1 cellular context compared by ENCODE assay signal in the genomic region with DNA sequence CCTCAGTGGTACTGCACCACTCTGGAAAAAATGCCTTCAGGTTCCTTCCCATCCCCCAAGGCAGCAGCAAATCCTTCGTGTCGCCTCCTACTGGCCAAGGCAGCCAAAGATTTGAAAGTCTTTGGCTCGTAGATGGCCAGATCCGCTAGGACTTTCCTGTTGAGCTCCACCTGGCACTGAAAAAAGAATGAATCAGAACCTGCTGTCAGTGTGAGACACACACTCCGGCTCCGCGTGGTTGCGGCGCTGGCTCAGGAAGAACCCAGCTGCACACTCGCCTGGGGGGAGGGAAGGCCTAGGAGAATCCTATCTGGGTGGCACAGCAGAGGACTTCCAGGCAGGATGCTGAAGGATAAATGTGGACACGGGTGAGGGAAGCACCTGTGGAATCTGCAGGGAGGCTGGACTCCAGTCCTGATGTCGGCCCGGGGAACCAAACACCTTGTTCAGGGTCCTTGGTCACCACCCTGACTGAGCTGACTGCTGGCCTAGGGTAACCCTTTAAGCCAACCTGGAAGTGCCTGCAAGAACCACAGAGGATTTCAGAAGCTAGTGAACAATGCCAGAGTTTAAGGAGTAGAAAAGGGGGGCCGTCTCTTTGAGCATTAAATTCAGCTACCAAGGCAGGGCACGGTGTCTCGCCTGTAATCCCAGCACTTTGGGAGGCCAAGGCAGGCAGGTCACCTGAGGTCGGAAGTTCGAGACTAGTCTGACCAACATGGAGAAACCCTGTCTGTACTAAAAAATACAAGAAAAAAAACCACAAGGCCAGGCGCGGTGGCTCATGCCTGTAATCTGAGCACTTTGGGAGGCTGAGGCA.
TF ChIP-seq lines count a peak whose summit lies in the region.

No MANE protein-coding gene starts in this region.

TF ChIP-seq in HepG2, 621 proteins besides CTCF, POLR2A, EP300 and RAD21 (continues in another document):
- TF ChIP-seq POLR2G (IDR thresholded peaks at IDR 0.05; ENCODE audit: low read depth, low read length) (peak; percentile 42; the same call in 1 of the 2 replicates), CSRNP2 (CRISPR knock-in tag; conservative IDR thresholded peaks at IDR 0.05; ENCODE audit: low read depth) (no peak), CEBPB (IDR thresholded peaks at IDR 0.05; ENCODE audit: borderline replicate concordance, low read depth, low read length) (no peak), MEIS1 (CRISPR knock-in tag; IDR thresholded peaks at IDR 0.05; ENCODE audit: borderline replicate concordance) (no peak), ZSCAN9 (CRISPR knock-in tag; IDR thresholded peaks at IDR 0.05; ENCODE audit: borderline replicate concordance) (no peak), ELF3 (CRISPR knock-in tag; IDR thresholded peaks at IDR 0.05) (0 out of 2 replicates have a peak, but pooled peaks have one; percentile 28), BORCS8-MEF2B (CRISPR knock-in tag; IDR thresholded peaks at IDR 0.05) (peak; percentile 27; the same call in 1 of the 2 replicates), ZNF383 (CRISPR knock-in tag; IDR thresholded peaks at IDR 0.05; ENCODE audit: borderline replicate concordance) (no peak), ZNF747 (CRISPR knock-in tag; IDR thresholded peaks at IDR 0.05; ENCODE audit: borderline replicate concordance) (0 out of 2 replicates have a peak, but pooled peaks have one; percentile 24), NONO (IDR thresholded peaks at IDR 0.05) (no peak), NONO (CRISPR knock-in tag; conservative IDR thresholded peaks at IDR 0.05) (0 out of 2 replicates have a peak, but pooled peaks have one; percentile 36), RBM39 (IDR thresholded peaks at IDR 0.05; ENCODE audit: low read depth, low read length, poor library complexity, severe bottlenecking) (no peak), ZNF496 (CRISPR knock-in tag; IDR thresholded peaks at IDR 0.05; ENCODE audit: insufficient replicate concordance) (no peak), ZNF589 (CRISPR knock-in tag; conservative IDR thresholded peaks at IDR 0.05) (no peak), U2AF2 (IDR thresholded peaks at IDR 0.05; ENCODE audit: low read depth, low read length) (no peak), PRPF4 (IDR thresholded peaks at IDR 0.05; ENCODE audit: low read depth, low read length, poor library complexity, severe bottlenecking) (peak; percentile 42), SNAI1 (CRISPR knock-in tag; IDR thresholded peaks at IDR 0.05; ENCODE audit: borderline replicate concordance) (no peak), SOX6 (IDR thresholded peaks at IDR 0.05) (no peak), SOX6 (CRISPR knock-in tag; IDR thresholded peaks at IDR 0.05) (0 out of 2 replicates have a peak, but pooled peaks have one; percentile 20), ZFX (CRISPR knock-in tag; IDR thresholded peaks at IDR 0.05; ENCODE audit: low read depth) (no peak; the same call in 1 of the 2 replicates), ZNF7 (CRISPR knock-in tag; IDR thresholded peaks at IDR 0.05) (no peak), MLLT10 (CRISPR knock-in tag; IDR thresholded peaks at IDR 0.05) (no peak), CREM (IDR thresholded peaks at IDR 0.05) (no peak), CREM (CRISPR knock-in tag; IDR thresholded peaks at IDR 0.05) (no peak), HIC2 (CRISPR knock-in tag; IDR thresholded peaks at IDR 0.05; ENCODE audit: low read depth) (no peak), KDM2A (CRISPR knock-in tag; IDR thresholded peaks at IDR 0.05; ENCODE audit: borderline replicate concordance, low read depth) (peak; percentile 43; the same call in 1 of the 2 replicates), ZNF124 (CRISPR knock-in tag; IDR thresholded peaks at IDR 0.05) (0 out of 2 replicates have a peak, but pooled peaks have one; percentile 44), ZNF136 (CRISPR knock-in tag; IDR thresholded peaks at IDR 0.05; ENCODE audit: low read depth) (no peak), ZNF138 (CRISPR knock-in tag; IDR thresholded peaks at IDR 0.05; ENCODE audit: low read depth) (no peak), PHB2 (IDR thresholded peaks at IDR 0.05; ENCODE audit: partially characterized antibody) (no peak), BCL6 (CRISPR knock-in tag; IDR thresholded peaks at IDR 0.05) (no peak), GLI4 (CRISPR knock-in tag; IDR thresholded peaks at IDR 0.05; ENCODE audit: borderline replicate concordance) (no peak), ERF (CRISPR knock-in tag; IDR thresholded peaks at IDR 0.05) (0 out of 2 replicates have a peak, but pooled peaks have one; percentile 11), LCORL (IDR thresholded peaks at IDR 0.05) (no peak), LCORL (CRISPR knock-in tag; IDR thresholded peaks at IDR 0.05) (no peak), ZNF670 (CRISPR knock-in tag; IDR thresholded peaks at IDR 0.05; ENCODE audit: borderline replicate concordance) (0 out of 2 replicates have a peak, but pooled peaks have one; percentile 21), SAP130 (CRISPR knock-in tag; IDR thresholded peaks at IDR 0.05; ENCODE audit: low read depth) (peak; percentile 41), JUN (CRISPR knock-in tag; IDR thresholded peaks at IDR 0.05) (no peak), MED13 (CRISPR knock-in tag; IDR thresholded peaks at IDR 0.05) (no peak), RBM22 (optimal IDR thresholded peaks at IDR 0.05; ENCODE audit: low read length) (peak; percentile 84), POLR2AphosphoS5 (IDR thresholded peaks at IDR 0.05; ENCODE audit: low read depth, low read length) (peak; percentile 38), ZNF687 (CRISPR knock-in tag; IDR thresholded peaks at IDR 0.05) (no peak), HIVEP1 (CRISPR knock-in tag; IDR thresholded peaks at IDR 0.05) (peak; percentile 46; the same call in 1 of the 2 replicates), UBTF (CRISPR knock-in tag; IDR thresholded peaks at IDR 0.05) (no peak), HNF1B (CRISPR knock-in tag; IDR thresholded peaks at IDR 0.05) (peak; percentile 47; the same call in 1 of the 2 replicates), KDM5A (IDR thresholded peaks at IDR 0.05; ENCODE audit: borderline replicate concordance, low read length) (no peak), MXD4 (CRISPR knock-in tag; IDR thresholded peaks at IDR 0.05) (0 out of 2 replicates have a peak, but pooled peaks have one; percentile 25), ZFP62 (CRISPR knock-in tag; IDR thresholded peaks at IDR 0.05) (no peak), ZNF296 (CRISPR knock-in tag; conservative IDR thresholded peaks at IDR 0.05) (no peak), ZMYM3 (CRISPR knock-in tag; IDR thresholded peaks at IDR 0.05) (no peak)
- TF ChIP-seq, protein P1, sequence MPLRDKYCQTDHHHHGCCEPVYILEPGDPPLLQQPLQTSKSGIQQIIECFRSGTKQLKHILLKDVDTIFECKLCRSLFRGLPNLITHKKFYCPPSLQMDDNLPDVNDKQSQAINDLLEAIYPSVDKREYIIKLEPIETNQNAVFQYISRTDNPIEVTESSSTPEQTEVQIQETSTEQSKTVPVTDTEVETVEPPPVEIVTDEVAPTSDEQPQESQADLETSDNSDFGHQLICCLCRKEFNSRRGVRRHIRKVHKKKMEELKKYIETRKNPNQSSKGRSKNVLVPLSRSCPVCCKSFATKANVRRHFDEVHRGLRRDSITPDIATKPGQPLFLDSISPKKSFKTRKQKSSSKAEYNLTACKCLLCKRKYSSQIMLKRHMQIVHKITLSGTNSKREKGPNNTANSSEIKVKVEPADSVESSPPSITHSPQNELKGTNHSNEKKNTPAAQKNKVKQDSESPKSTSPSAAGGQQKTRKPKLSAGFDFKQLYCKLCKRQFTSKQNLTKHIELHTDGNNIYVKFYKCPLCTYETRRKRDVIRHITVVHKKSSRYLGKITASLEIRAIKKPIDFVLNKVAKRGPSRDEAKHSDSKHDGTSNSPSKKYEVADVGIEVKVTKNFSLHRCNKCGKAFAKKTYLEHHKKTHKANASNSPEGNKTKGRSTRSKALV (CRISPR knock-in tag; IDR thresholded peaks at IDR 0.05) = no peak
- TF ChIP-seq, protein P2, sequence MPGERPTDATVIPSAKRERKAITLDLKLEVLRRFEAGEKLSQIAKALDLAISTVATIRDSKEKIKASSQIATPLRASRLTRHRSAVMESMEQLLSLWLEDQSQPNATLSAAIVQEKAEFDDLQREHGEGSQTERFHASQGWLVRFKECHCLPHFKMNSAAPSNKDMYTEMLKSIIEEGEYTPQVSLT (CRISPR knock-in tag; IDR thresholded peaks at IDR 0.05; ENCODE audit: borderline replicate concordance, low read depth) = no peak
- TF ChIP-seq, protein P3, sequence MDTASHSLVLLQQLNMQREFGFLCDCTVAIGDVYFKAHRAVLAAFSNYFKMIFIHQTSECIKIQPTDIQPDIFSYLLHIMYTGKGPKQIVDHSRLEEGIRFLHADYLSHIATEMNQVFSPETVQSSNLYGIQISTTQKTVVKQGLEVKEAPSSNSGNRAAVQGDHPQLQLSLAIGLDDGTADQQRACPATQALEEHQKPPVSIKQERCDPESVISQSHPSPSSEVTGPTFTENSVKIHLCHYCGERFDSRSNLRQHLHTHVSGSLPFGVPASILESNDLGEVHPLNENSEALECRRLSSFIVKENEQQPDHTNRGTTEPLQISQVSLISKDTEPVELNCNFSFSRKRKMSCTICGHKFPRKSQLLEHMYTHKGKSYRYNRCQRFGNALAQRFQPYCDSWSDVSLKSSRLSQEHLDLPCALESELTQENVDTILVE (CRISPR knock-in tag; IDR thresholded peaks at IDR 0.05) = no peak
